ENCODE assay signal across 22 cellular contexts in genomic region chr11:132631956-132632355, GRCh38.
DNase-seq lines count a peak whose midpoint lies in the region; FAIRE-seq and TF ChIP-seq lines count a peak whose summit lies in the region.
"Had no signal": no experiment of that assay in that cellular context is flagged by ENCODE, and none has a peak within 500 bp of the region (broad histone marks: within the 10 kb centered on the region; RNA-seq: fewer than 3 reads in every experiment).

No MANE protein-coding gene starts in this region.

- peak overlapping the region; percentile 58 for H3K27ac ChIP-seq in parathyroid adenoma
- H3K27ac ChIP-seq in tibial nerve = no peak overlapping the region
- H3K27ac ChIP-seq: psoas muscle, tibial artery had no signal

- no peak overlapping the region for H2AFZ ChIP-seq in parathyroid adenoma

- H3K27ac Mint-ChIP-seq in chondrocyte (ENCODE audit: unreplicated experiment) = peak overlapping the region; percentile 99
- H3K27ac Mint-ChIP-seq in activated naive CD4-positive, alpha-beta T cell treated with anti-CD3 and anti-CD28 coated beads, Interleukin-2, amount 10 ng/mL, durations not matched to agents 7 days and 5 days = no peak overlapping the region
- H3K27ac Mint-ChIP-seq: activated CD4-positive, alpha-beta memory T cell treated with anti-CD3 and anti-CD28 coated beads, Interleukin-2, amount 10 ng/mL, durations not matched to agents 7 days and 5 days; activated naive CD4-positive, alpha-beta T cell treated with anti-CD3 and anti-CD28 coated beads for 36 hours; activated T-helper 1 cell treated with anti-CD3 and anti-CD28 coated beads, Interleukin-12 subunit alpha, Interleukin-12 subunit beta, Interleukin-2, Interleukin-4 antibody, amounts not matched to agents 30 ng/mL and 10 ng/mL and 1 ng/mL, durations not matched to agents 14 hours and 24 hours and 36 hours; CD14-positive monocyte; memory B cell had no signal

- FAIRE-seq in HTR-8/SVneo (lab: Jason Lieb, UNC) = no peak
- FAIRE-seq: endothelial cell of umbilical vein had no signal

- H3K27me3 ChIP-seq in parathyroid adenoma (ENCODE audit: control insufficient read depth, insufficient read depth, low read length) = no peaks in the 10 kb centered on the region
- H3K27me3 ChIP-seq in tibial nerve = no peaks in the 10 kb centered on the region
- H3K27me3 ChIP-seq: MG63, tibial artery had no signal

- H3K4me3 ChIP-seq in parathyroid adenoma (ENCODE audit: low read depth, low read length) = no peak overlapping the region
- H3K4me3 ChIP-seq in tibial nerve = no peak overlapping the region
- H3K4me3 ChIP-seq: MG63, psoas muscle, tibial artery had no signal

- DNase-seq in CMK (ENCODE audit: low read depth) (peak; percentile 24), HTR-8/SVneo (ENCODE audit: insufficient read length, low spot score) (peak; percentile 11), chondrocyte (ENCODE audit: low spot score) (no peak), tibial nerve (ENCODE audit: low spot score in 2 of 2) (no peak), NCI-H2081 treated with DMSO at 0.1 percent for 48 hours (lab: John Stamatoyannopoulos, UW) (no peak)
- DNase-seq in activated naive CD4-positive, alpha-beta T cell treated with anti-CD3 and anti-CD28 coated beads, Interleukin-2, amount 10 ng/mL, durations not matched to agents 7 days and 5 days = no peak
- DNase-seq: activated CD4-positive, alpha-beta memory T cell treated with anti-CD3 and anti-CD28 coated beads, Interleukin-2, amount 10 ng/mL, durations not matched to agents 7 days and 5 days; activated CD8-positive, alpha-beta memory T cell treated with anti-CD3 and anti-CD28 coated beads, Interleukin-2, amount 50 U/mL, for 4 hours; activated naive CD4-positive, alpha-beta T cell treated with anti-CD3 and anti-CD28 coated beads for 36 hours; GF-D8; KBM-7; NCI-H1930; psoas muscle; stimulated activated CD4-positive, alpha-beta T cell treated with anti-CD3 and anti-CD28 coated beads, Interleukin-4, amount 100 ng/mL, for 4 hours; tibial artery had no signal

- TF ChIP-seq CTCF in chondrocyte (IDR thresholded peaks at IDR 0.05) (no peak), parathyroid adenoma (IDR thresholded peaks at IDR 0.05) (no peak), tibial nerve (IDR thresholded peaks at IDR 0.05) (no peak)

- CTCF ChIA-PET in activated naive CD4-positive, alpha-beta T cell treated with anti-CD3 and anti-CD28 coated beads, Interleukin-2, amount 10 ng/mL, durations not matched to agents 7 days and 5 days (lab: Charles Lee) = no interaction called here

- H3K9ac ChIP-seq in parathyroid adenoma = no peak overlapping the region

- no peaks in the 10 kb centered on the region for H3K27me3 Mint-ChIP-seq in chondrocyte (ENCODE audit: low read depth)
- no peaks in the 10 kb centered on the region for H3K27me3 Mint-ChIP-seq in activated naive CD4-positive, alpha-beta T cell treated with anti-CD3 and anti-CD28 coated beads, Interleukin-2, amount 10 ng/mL, durations not matched to agents 7 days and 5 days
- H3K27me3 Mint-ChIP-seq: activated CD4-positive, alpha-beta memory T cell treated with anti-CD3 and anti-CD28 coated beads, Interleukin-2, amount 10 ng/mL, durations not matched to agents 7 days and 5 days; brain; memory B cell had no signal

- peaks cover 22% of the 10 kb centered on the region for H3K4me1 Mint-ChIP-seq in chondrocyte (ENCODE audit: low read depth)
- H3K4me1 Mint-ChIP-seq in activated naive CD4-positive, alpha-beta T cell treated with anti-CD3 and anti-CD28 coated beads, Interleukin-2, amount 10 ng/mL, durations not matched to agents 7 days and 5 days = no peaks in the 10 kb centered on the region
- H3K4me1 Mint-ChIP-seq: activated CD4-positive, alpha-beta memory T cell treated with anti-CD3 and anti-CD28 coated beads, Interleukin-2, amount 10 ng/mL, durations not matched to agents 7 days and 5 days; CD14-positive monocyte; memory B cell had no signal

- H3K79me2 ChIP-seq in parathyroid adenoma = no peaks in the 10 kb centered on the region

- H3K4me1 ChIP-seq in parathyroid adenoma (no peaks in the 10 kb centered on the region), tibial nerve (no peaks in the 10 kb centered on the region)
- H3K4me1 ChIP-seq: psoas muscle, tibial artery had no signal

- H3K36me3 Mint-ChIP-seq in chondrocyte (ENCODE audit: low read depth) = no peaks in the 10 kb centered on the region
- H3K36me3 Mint-ChIP-seq in activated naive CD4-positive, alpha-beta T cell treated with anti-CD3 and anti-CD28 coated beads, Interleukin-2, amount 10 ng/mL, durations not matched to agents 7 days and 5 days = no peaks in the 10 kb centered on the region
- H3K36me3 Mint-ChIP-seq: CD14-positive monocyte, memory B cell had no signal

- peaks cover 4% of the 10 kb centered on the region for H3K9me3 Mint-ChIP-seq in chondrocyte (ENCODE audit: low read depth)
- H3K9me3 Mint-ChIP-seq in activated naive CD4-positive, alpha-beta T cell treated with anti-CD3 and anti-CD28 coated beads, Interleukin-2, amount 10 ng/mL, durations not matched to agents 7 days and 5 days = peaks cover 7% of the 10 kb centered on the region
- H3K9me3 Mint-ChIP-seq: activated CD4-positive, alpha-beta memory T cell treated with anti-CD3 and anti-CD28 coated beads, Interleukin-2, amount 10 ng/mL, durations not matched to agents 7 days and 5 days; activated T-helper 1 cell treated with anti-CD3 and anti-CD28 coated beads, Interleukin-12 subunit alpha, Interleukin-12 subunit beta, Interleukin-2, Interleukin-4 antibody, amounts not matched to agents 30 ng/mL and 10 ng/mL and 1 ng/mL, durations not matched to agents 14 hours and 24 hours and 36 hours had no signal

- no peaks in the 10 kb centered on the region for H3K9me3 ChIP-seq in parathyroid adenoma (ENCODE audit: control insufficient read depth, low read length)
- peaks cover 0 to 7% (median 0%) of the 10 kb centered on the region in 4 donors for H3K9me3 ChIP-seq in tibial nerve
- H3K9me3 ChIP-seq: MG63, psoas muscle, tibial artery had no signal

- TF ChIP-seq EP300 in tibial nerve (IDR thresholded peaks at IDR 0.05) = no peak

- H3K36me3 ChIP-seq in parathyroid adenoma (ENCODE audit: control insufficient read depth, insufficient read depth, low read length) (no peaks in the 10 kb centered on the region), tibial nerve (no peaks in the 10 kb centered on the region)
- H3K36me3 ChIP-seq: MG63, tibial artery had no signal

- no peak overlapping the region for H3K4me2 ChIP-seq in parathyroid adenoma (ENCODE audit: low read length)

- no peak overlapping the region for H3K4me3 Mint-ChIP-seq in chondrocyte (ENCODE audit: unreplicated experiment)
- no peak overlapping the region for H3K4me3 Mint-ChIP-seq in activated naive CD4-positive, alpha-beta T cell treated with anti-CD3 and anti-CD28 coated beads, Interleukin-2, amount 10 ng/mL, durations not matched to agents 7 days and 5 days
- H3K4me3 Mint-ChIP-seq: activated CD4-positive, alpha-beta memory T cell treated with anti-CD3 and anti-CD28 coated beads, Interleukin-2, amount 10 ng/mL, durations not matched to agents 7 days and 5 days; activated naive CD4-positive, alpha-beta T cell treated with anti-CD3 and anti-CD28 coated beads for 36 hours; activated T-helper 1 cell treated with anti-CD3 and anti-CD28 coated beads, Interleukin-12 subunit alpha, Interleukin-12 subunit beta, Interleukin-2, Interleukin-4 antibody, amounts not matched to agents 30 ng/mL and 10 ng/mL and 1 ng/mL, durations not matched to agents 14 hours and 24 hours and 36 hours; CD14-positive monocyte; memory B cell had no signal

- WGBS in tibial nerve, 2 donors = 79 to 81% methylated on average over 3 of the region's 3 CpGs

- TF ChIP-seq POLR2A in tibial nerve (IDR thresholded peaks at IDR 0.05) = no peak

Comparison
In these comparisons a context has a peak if more than half of its experiments do, and no peak if none do; other contexts are left out.
1. DNase-seq: peak in CMK (single experiment) and HTR-8/SVneo (single experiment); none in chondrocyte (single experiment), tibial nerve (0 of 2), NCI-H2081 treated with DMSO at 0.1 percent for 48 hours (single experiment) and activated naive CD4-positive, alpha-beta T cell treated with anti-CD3 and anti-CD28 coated beads, Interleukin-2, amount 10 ng/mL, durations not matched to agents 7 days and 5 days (single experiment).